ENCODE assay signal across 11 cellular contexts in genomic region chr7:127578036-127578684, GRCh38. TPM values are rescaled to one million over a fixed set of nuclear protein-coding genes. Genes with fewer than 3 reads are reported as not detected.
DNase-seq lines count a peak whose midpoint lies in the region; ATAC-seq and TF ChIP-seq lines count a peak whose summit lies in the region.
"Had no signal": no experiment of that assay in that cellular context is flagged by ENCODE, and none has a peak within 500 bp of the region (broad histone marks: within the 10 kb centered on the region; RNA-seq: fewer than 3 reads in every experiment).

No MANE protein-coding gene starts in this region.

- H3K27ac Mint-ChIP-seq in GM23338: no peak overlapping the region

- no peak for DNase-seq in AG09309 (ENCODE audit: low read depth)
- DNase-seq in GM23338 (ENCODE audit: low spot score): peak; percentile 56
- peak; percentile 61 for DNase-seq in SK-N-SH
- peak; percentile 58 for DNase-seq in fibroblast of the aortic adventitia (ENCODE audit: low read depth)
- DNase-seq in stimulated activated CD4-positive, alpha-beta T cell treated with anti-CD3 and anti-CD28 coated beads, Interleukin-2, amount 100 ng/mL, for 48 hours: no peak
- DNase-seq in T-helper 9 cell: no peak
- no peak for DNase-seq in MV-4-11 (lab: John Stamatoyannopoulos, UW)
- DNase-seq: NCI-H1694 had no signal

- no peaks in the 10 kb centered on the region; the same call in 2 of the 3 replicates for H3K4me1 Mint-ChIP-seq in GM23338

- POLR2A ChIA-PET in SK-N-SH (lab: Yijun Ruan, JAX): no interaction called here

- H3K79me2 ChIP-seq in GM23338 (replicated peaks; ENCODE audit: insufficient read depth) (peaks cover 3% of the 10 kb centered on the region; the same call in 1 of the 2 replicates), SK-N-SH (ENCODE audit: insufficient read depth) (peaks cover 40% of the 10 kb centered on the region)

- TF ChIP-seq EP300 in SK-N-SH (IDR thresholded peaks at IDR 0.05; ENCODE audit: borderline replicate concordance in 1 of 2, low read depth in 1 of 2, low read length in 1 of 2): no peak; a peak in 1 of 4 replicates

- no peak overlapping the region for H3K9ac ChIP-seq in SK-N-SH

- H3K9me2 ChIP-seq in GM23338 (ENCODE audit: insufficient read depth) (no peaks in the 10 kb centered on the region), SK-N-SH (no peaks in the 10 kb centered on the region)

- peaks cover 7% of the 10 kb centered on the region; the same call in 1 of the 2 replicates for H3K36me3 ChIP-seq in GM23338 (ENCODE audit: insufficient read depth)
- H3K36me3 ChIP-seq in SK-N-SH (replicated peaks in 1 of 2; ENCODE audit: control insufficient read depth in 1 of 2, insufficient read depth in 2 of 2, low read length in 1 of 2): peaks cover 26 to 44% of the 10 kb centered on the region in 2 experiments

- no peaks in the 10 kb centered on the region for H3K4me1 ChIP-seq in GM23338 (ENCODE audit: insufficient read depth)
- H3K4me1 ChIP-seq in SK-N-SH (ENCODE audit: control insufficient read depth in 1 of 2, insufficient read depth in 2 of 2, low read depth in 1 of 2, low read length in 1 of 2): peaks cover 8 to 40% of the 10 kb centered on the region in 2 experiments; a peak in 3 of 4 replicates
- H3K4me1 ChIP-seq: prostate gland had no signal

- H3K27me3 ChIP-seq in GM23338 (ENCODE audit: insufficient read depth) (no peaks in the 10 kb centered on the region), SK-N-SH (ENCODE audit: insufficient read depth) (no peaks in the 10 kb centered on the region)

- no peaks in the 10 kb centered on the region for H3K9me3 Mint-ChIP-seq in GM23338

- CTCF ChIA-PET in SK-N-SH (lab: Yijun Ruan, JAX): interaction anchor here (0.6 to 3.4 kb wide), 14 partner anchors 8 to 703 kb away, joined by 3 to 22 read pairs (median 3); partner anchors contain the start of genes ARF5 and PAX4

- H4K20me1 ChIP-seq in GM23338 (replicated peaks; ENCODE audit: insufficient read depth): peaks cover 11% of the 10 kb centered on the region; the same call in 1 of the 2 replicates
- H4K20me1 ChIP-seq in SK-N-SH (ENCODE audit: insufficient read depth): peaks cover 39% of the 10 kb centered on the region

- peaks cover 16% of the 10 kb centered on the region for H3K36me3 Mint-ChIP-seq in GM23338 (ENCODE audit: low read depth)

- 75% methylated on average over 5 of the region's 5 CpGs for WGBS in SK-N-SH (ENCODE audit: low lambda C conversion rate)

- peaks cover 3% of the 10 kb centered on the region for H3K27me3 Mint-ChIP-seq in GM23338 (ENCODE audit: insufficient read depth, low read depth, poor library complexity)

- H3K9me3 ChIP-seq in SK-N-SH: no peaks in the 10 kb centered on the region
- H3K9me3 ChIP-seq: prostate gland had no signal

- ATAC-seq in GM23338: peak; percentile 71
- no peak for ATAC-seq in HG03520 (IDR thresholded peaks at IDR 0.05; ENCODE audit: unreplicated experiment)

- H2AFZ ChIP-seq in GM23338 (no peak overlapping the region), SK-N-SH (ENCODE audit: low read depth) (no peak overlapping the region)

- peak; percentile 37 for TF ChIP-seq CTCF in AG09309 (IDR thresholded peaks at IDR 0.05; ENCODE audit: control insufficient read depth, insufficient read depth, low read depth, low read length, missing control alignments)
- TF ChIP-seq CTCF in GM23338 (conservative IDR thresholded peaks at IDR 0.05; ENCODE audit: low read depth in 2 of 2): peak; percentile 51 to 70
- peak; percentile 49 for TF ChIP-seq CTCF in SK-N-SH (IDR thresholded peaks at IDR 0.05)
- peak; percentile 35 for TF ChIP-seq CTCF in fibroblast of the aortic adventitia (IDR thresholded peaks at IDR 0.05; ENCODE audit: insufficient read depth, low read length)

- H3K27ac ChIP-seq in GM23338 (ENCODE audit: low read depth) (no peak overlapping the region), SK-N-SH (ENCODE audit: low read depth in 2 of 2, low read length in 1 of 2) (peak overlapping the region; percentile 47 to 77)
- H3K27ac ChIP-seq: prostate gland had no signal

- H3K4me2 ChIP-seq in GM23338: no peak overlapping the region
- H3K4me2 ChIP-seq in SK-N-SH: peak overlapping the region; percentile 21

- no peak overlapping the region for H3K4me3 Mint-ChIP-seq in GM23338

- TF ChIP-seq RAD21 in SK-N-SH (IDR thresholded peaks at IDR 0.05; ENCODE audit: low read length): peak; percentile 58

- H3F3A ChIP-seq in GM23338 (replicated peaks; ENCODE audit: low read depth) (no peaks in the 10 kb centered on the region), SK-N-SH (replicated peaks; ENCODE audit: insufficient read depth) (peaks cover 4% of the 10 kb centered on the region)

- H3K4me3 ChIP-seq in AG09309 (ENCODE audit: control insufficient read depth, low read depth, low read length): no peak overlapping the region
- no peak overlapping the region for H3K4me3 ChIP-seq in GM23338
- H3K4me3 ChIP-seq in SK-N-SH (ENCODE audit: low read depth in 2 of 2, low read length in 1 of 2): no peak overlapping the region; a peak in 1 of 4 replicates
- no peak overlapping the region for H3K4me3 ChIP-seq in fibroblast of the aortic adventitia (ENCODE audit: low read depth, low read length)
- H3K4me3 ChIP-seq: prostate gland had no signal

TF ChIP-seq in SK-N-SH, 30 proteins besides CTCF, POLR2A, EP300 and RAD21 (continues in another document):
- TF ChIP-seq GATA2 (CRISPR knock-in tag; IDR thresholded peaks at IDR 0.05): no peak
- peak; percentile 10 for TF ChIP-seq CHD2 (IDR thresholded peaks at IDR 0.05; ENCODE audit: low read length, partially characterized antibody)
- TF ChIP-seq SMC3 (IDR thresholded peaks at IDR 0.05; ENCODE audit: low read depth, low read length): peak; percentile 44; the same call in 1 of the 2 replicates
- TF ChIP-seq ZBTB33 (IDR thresholded peaks at IDR 0.05; ENCODE audit: borderline replicate concordance, low read depth): no peak
- no peak for TF ChIP-seq YY1 (IDR thresholded peaks at IDR 0.05; ENCODE audit: low read depth)
- TF ChIP-seq TEAD4 (IDR thresholded peaks at IDR 0.05; ENCODE audit: borderline replicate concordance, insufficient read depth): no peak
- no peak for TF ChIP-seq TAF1 (IDR thresholded peaks at IDR 0.05; ENCODE audit: borderline replicate concordance, low read depth, low read length)
- no peak for TF ChIP-seq JUND (IDR thresholded peaks at IDR 0.05)
- TF ChIP-seq ELF1 (IDR thresholded peaks at IDR 0.05): no peak
- peak; percentile 61 for TF ChIP-seq NFIC (IDR thresholded peaks at IDR 0.05; ENCODE audit: borderline replicate concordance)
- TF ChIP-seq RFX5 (IDR thresholded peaks at IDR 0.05; ENCODE audit: low read length): no peak
- TF ChIP-seq RCOR1 (IDR thresholded peaks at IDR 0.05; ENCODE audit: low read length): no peak
- no peak for TF ChIP-seq SIN3A (IDR thresholded peaks at IDR 0.05; ENCODE audit: borderline replicate concordance, low read depth, low read length)

RNA-seq across cellular contexts. Expression of gene GCC1, which starts 7.2 kb away (rescaled TPM):
- 17.6 and 21.1 TPM in 2 replicates for total RNA-seq in GM23338 (2014; rRNA removed; shearing (Covaris generic))
- polyA plus RNA-seq in GM23338 (2016; fragmentation: Nextera tagmentation; extraction: Ambion mirVana) (2.4 and 3.2 TPM in 2 replicates), SK-N-SH (2012; rRNA removed) (8.4 and 10.3 TPM in 2 replicates)
- polyA plus RNA-seq in SK-N-SH (2012; cell fraction: cytosol; rRNA removed): 8.2 and 9.4 TPM in 2 replicates
- polyA plus RNA-seq in SK-N-SH (2012; cell fraction: nucleus; rRNA removed): 6.7 and 8.0 TPM in 2 replicates
- total RNA-seq in fibroblast of the aortic adventitia (ENCODE audit: low replicate concordance): 16.1 and 27.7 TPM in 2 replicates

RNA-seq across cellular contexts. Expression of gene ARF5, which starts 10.1 kb away (rescaled TPM):
- total RNA-seq in GM23338 (2014; rRNA removed; shearing (Covaris generic)): 196 TPM in 2 replicates
- polyA plus RNA-seq in GM23338 (2016; fragmentation: Nextera tagmentation; extraction: Ambion mirVana): 201 and 206 TPM in 2 replicates
- 466 and 562 TPM in 2 replicates for polyA plus RNA-seq in SK-N-SH (2012; rRNA removed)
- 342 and 432 TPM in 2 replicates for polyA plus RNA-seq in SK-N-SH (2012; cell fraction: cytosol; rRNA removed)
- 291 and 294 TPM in 2 replicates for polyA plus RNA-seq in SK-N-SH (2012; cell fraction: nucleus; rRNA removed)
- total RNA-seq in fibroblast of the aortic adventitia (ENCODE audit: low replicate concordance): 43.6 and 105 TPM in 2 replicates

RNA-seq across cellular contexts. Expression of gene FSCN3, which starts 15.4 kb away (rescaled TPM):
- total RNA-seq in GM23338 (2014; rRNA removed; shearing (Covaris generic)): 0.31 and 3.5 TPM in 2 replicates
- polyA plus RNA-seq in GM23338 (2016; fragmentation: Nextera tagmentation; extraction: Ambion mirVana) (0.87 TPM in 1 of 2 replicates, not detected in the other), SK-N-SH (2012; rRNA removed) (2.4 and 2.5 TPM in 2 replicates)
- polyA plus RNA-seq in SK-N-SH (2012; cell fraction: cytosol; rRNA removed): 3.2 and 4.1 TPM in 2 replicates
- 2.0 and 2.1 TPM in 2 replicates for polyA plus RNA-seq in SK-N-SH (2012; cell fraction: nucleus; rRNA removed)
- total RNA-seq in fibroblast of the aortic adventitia (ENCODE audit: low replicate concordance): 3.6 and 3.9 TPM in 2 replicates

RNA-seq across cellular contexts. Expression of gene PAX4, which starts 39.8 kb away (rescaled TPM):
- total RNA-seq in GM23338 (2014; rRNA removed; shearing (Covaris generic)): not detected in 2 replicates
- not detected in 2 replicates for polyA plus RNA-seq in GM23338 (2016; fragmentation: Nextera tagmentation; extraction: Ambion mirVana)
- polyA plus RNA-seq in SK-N-SH (2012; rRNA removed): not detected in 2 replicates
- polyA plus RNA-seq in SK-N-SH (2012; cell fraction: cytosol; rRNA removed): not detected in 2 replicates
- polyA plus RNA-seq in SK-N-SH (2012; cell fraction: nucleus; rRNA removed): not detected in 2 replicates
- not detected in 2 replicates for total RNA-seq in fibroblast of the aortic adventitia (ENCODE audit: low replicate concordance)
- total RNA-seq: kidney epithelial cell, prostate gland had no signal

Comparison
In these comparisons a context has a peak if more than half of its experiments do, and no peak if none do; other contexts are left out.
1. DNase-seq: peak in GM23338 (single experiment), SK-N-SH (single experiment) and fibroblast of the aortic adventitia (single experiment); none in AG09309 (single experiment), stimulated activated CD4-positive, alpha-beta T cell treated with anti-CD3 and anti-CD28 coated beads, Interleukin-2, amount 100 ng/mL, for 48 hours (0 of 2), T-helper 9 cell (single experiment) and MV-4-11 (single experiment).
2. Peak in every context shown above with its lines, with median percentiles within 50 percentile points of each other: CTCF ChIP-seq.